8 cellular contexts compared by ENCODE assay signal in the genomic region with DNA sequence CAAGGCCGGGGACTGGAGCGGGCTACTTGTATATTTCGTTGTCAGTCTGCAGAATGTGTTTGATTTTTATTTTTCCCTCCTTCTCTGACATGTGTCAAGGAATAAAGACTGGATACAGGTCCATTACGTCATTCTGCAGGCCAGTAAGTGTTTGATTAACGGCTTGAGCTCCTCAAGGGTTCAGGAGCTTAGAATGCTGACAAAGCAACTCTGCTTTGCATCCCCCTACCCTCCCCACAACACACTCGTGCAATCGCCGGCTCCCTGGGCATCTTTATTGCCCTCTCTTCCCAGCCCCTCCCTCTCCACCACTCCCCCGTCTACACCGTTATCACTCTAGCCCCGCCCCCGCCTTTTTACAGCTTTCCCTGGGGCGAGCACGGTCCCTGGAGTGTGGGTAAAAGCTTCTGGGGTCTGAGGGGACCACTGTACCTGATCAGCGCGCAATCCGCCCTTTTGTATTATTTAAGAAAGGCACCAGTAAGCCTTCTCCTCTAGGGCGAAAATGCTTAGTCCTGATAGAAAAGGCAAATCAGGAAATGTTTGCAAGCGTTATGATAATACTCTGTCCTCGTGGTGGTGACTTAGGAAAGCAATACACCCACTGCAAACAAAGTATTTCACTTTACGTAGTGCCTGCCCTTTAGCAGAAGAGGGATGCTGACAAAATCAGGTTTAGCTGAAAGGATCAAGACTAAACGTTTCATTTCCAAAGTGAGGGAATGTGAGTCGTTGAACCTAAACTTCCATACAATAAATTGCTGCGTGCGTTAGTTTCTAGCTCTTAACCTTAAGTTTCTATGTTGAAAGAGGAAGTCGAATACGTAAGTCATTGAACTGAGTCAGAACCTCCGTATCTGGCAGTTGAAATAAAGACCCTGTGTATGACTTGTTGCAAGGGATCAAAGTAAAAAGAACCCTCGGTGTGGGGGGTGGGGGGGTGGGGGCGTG. TPM values are rescaled to one million over a fixed set of nuclear protein-coding genes. Genes with fewer than 3 reads are reported as not detected.
DNase-seq lines count a peak whose midpoint lies in the region; ATAC-seq and TF ChIP-seq lines count a peak whose summit lies in the region.

No MANE protein-coding gene starts in this region.

- no peak for TF ChIP-seq CTCF in AG09309 (IDR thresholded peaks at IDR 0.05; ENCODE audit: control insufficient read depth, insufficient read depth, low read depth, low read length, missing control alignments)
- no peak for TF ChIP-seq CTCF in Peyer's patch (IDR thresholded peaks at IDR 0.05)
- TF ChIP-seq CTCF in tibial nerve (IDR thresholded peaks at IDR 0.05), result no peak

- TF ChIP-seq POLR2A in Peyer's patch (IDR thresholded peaks at IDR 0.05) (no peak), tibial nerve (IDR thresholded peaks at IDR 0.05) (peak in 1 of 2 donors; percentile 31)

- no peaks in the 10 kb centered on the region for H3K36me3 ChIP-seq in Peyer's patch
- H3K36me3 ChIP-seq in tibial nerve, result no peaks in the 10 kb centered on the region

- H3K27ac ChIP-seq in Peyer's patch (peak overlapping the region in 1 of 4 donors; percentile 78), tibial nerve (peak overlapping the region in 3 of 4 donors; percentile 75 to 94 (median 91))

- no peaks in the 10 kb centered on the region for H3K27me3 ChIP-seq in Peyer's patch
- no peaks in the 10 kb centered on the region for H3K27me3 ChIP-seq in tibial nerve

- H3K4me3 ChIP-seq in AG09309 (ENCODE audit: control insufficient read depth, low read depth, low read length), result peak overlapping the region; percentile 45
- peak overlapping the region; percentile 3 to 53 (median 51) for H3K4me3 ChIP-seq in Peyer's patch
- H3K4me3 ChIP-seq in tibial nerve, result peak overlapping the region; percentile 43 to 80 (median 56)

- peak; percentile 43 for ATAC-seq in GM18868 (IDR thresholded peaks at IDR 0.05; ENCODE audit: unreplicated experiment)

- TF ChIP-seq EP300 in tibial nerve (IDR thresholded peaks at IDR 0.05), result peak in 1 of 2 donors; percentile 47

- no peaks in the 10 kb centered on the region for H3K9me3 ChIP-seq in Peyer's patch
- H3K9me3 ChIP-seq in tibial nerve, result no peaks in the 10 kb centered on the region

- 2 to 5% methylated on average over 30 of the region's 30 CpGs for WGBS in tibial nerve, 2 donors

- DNase-seq in AG09309 (ENCODE audit: low read depth) (no peak), Peyer's patch (peak in 2 of 3 donors; percentile 30 to 59), dermis blood vessel endothelial cell (peak; percentile 48), medulla oblongata (ENCODE audit: extremely low spot score) (peak; percentile 33), tibial nerve (ENCODE audit: low spot score in 2 of 2) (peak; percentile 37 to 67), DMS79 treated with DMSO at 0.1 percent for 48 hours (lab: John Stamatoyannopoulos, UW) (no peak)
- no peak for DNase-seq in stimulated activated CD4-positive, alpha-beta T cell treated with anti-CD3 and anti-CD28 coated beads, Interleukin-12 subunit alpha, Interleukin-12 subunit beta, amount 100 ng/mL, for 4 hours

- H3K4me1 ChIP-seq in Peyer's patch (peaks cover 0 to 17% (median 7%) of the 10 kb centered on the region in 4 donors), tibial nerve (peaks cover 0 to 50% (median 18%) of the 10 kb centered on the region in 4 donors)

RNA-seq across cellular contexts. Expression of a gene that starts 1.4 kb away (rescaled TPM):
- total RNA-seq in Peyer's patch (10 to 100 TPM in 3 of 4 donors, under 1 TPM in 1; 0.88 to 31.4 (median 15.9) TPM), dermis blood vessel endothelial cell (1.5 and 4.1 TPM in 2 replicates), tibial nerve (10 to 100 TPM; 16.8 to 22.4 (median 20.9) TPM)

Comparison
In these comparisons a context has a peak if more than half of its experiments do, and no peak if none do; other contexts are left out.
1. DNase-seq: peak in Peyer's patch (2 of 3), dermis blood vessel endothelial cell (single experiment), medulla oblongata (single experiment) and tibial nerve (2 of 2); none in AG09309 (single experiment), stimulated activated CD4-positive, alpha-beta T cell treated with anti-CD3 and anti-CD28 coated beads, Interleukin-12 subunit alpha, Interleukin-12 subunit beta, amount 100 ng/mL, for 4 hours (single experiment) and DMS79 treated with DMSO at 0.1 percent for 48 hours (single experiment).
2. Peak in every context shown above with its lines, with median percentiles within 50 percentile points of each other: H3K4me3 ChIP-seq.